11 cellular contexts compared by ENCODE assay signal in genomic region chr7:38858281-38858884, GRCh38. TPM values are rescaled to one million over a fixed set of nuclear protein-coding genes. Genes with fewer than 3 reads are reported as not detected.
DNase-seq lines count a peak whose midpoint lies in the region; ATAC-seq, FAIRE-seq and TF ChIP-seq lines count a peak whose summit lies in the region.
"Had no signal": no experiment of that assay in that cellular context is flagged by ENCODE, and none has a peak within 500 bp of the region (broad histone marks: within the 10 kb centered on the region; RNA-seq: fewer than 3 reads in every experiment).

No MANE protein-coding gene starts in this region.

- no peaks in the 10 kb centered on the region for H3K27me3 ChIP-seq in trophoblast cell (ENCODE audit: insufficient read depth, low read length)
- no peaks in the 10 kb centered on the region for H3K27me3 ChIP-seq in transverse colon
- no peaks in the 10 kb centered on the region for H3K27me3 ChIP-seq in dorsolateral prefrontal cortex

- no CpG with 5 or more reads among the region's 5 CpGs for WGBS in trophoblast cell (ENCODE audit: extremely low coverage, insufficient coverage, insufficient read length)
- WGBS in transverse colon (ENCODE audit: low coverage in 1 of 2), 2 donors = 65 to 72% methylated on average over 5 of the region's 5 CpGs

- no peak overlapping the region for H2BK120ac ChIP-seq in trophoblast cell (ENCODE audit: insufficient read depth, low read length, poor library complexity)

- no peak overlapping the region for H3K18ac ChIP-seq in trophoblast cell (ENCODE audit: low read length)

- peaks cover 4 to 5% of the 10 kb centered on the region in 2 experiments for H3K4me1 ChIP-seq in trophoblast cell (ENCODE audit: control insufficient read depth in 1 of 2, insufficient read depth in 2 of 2, low read length in 2 of 2)
- H3K4me1 ChIP-seq in transverse colon = peaks cover 0 to 7% (median 1%) of the 10 kb centered on the region in 4 donors

- H3K79me1 ChIP-seq in trophoblast cell (ENCODE audit: low read length) = no peaks in the 10 kb centered on the region

- no peak overlapping the region for H3K4me2 ChIP-seq in trophoblast cell (ENCODE audit: low read length)

- DNase-seq in H54 (ENCODE audit: insufficient read length, low spot score) (no peak), NCI-H510A (lab: John Stamatoyannopoulos, UW) (peak; percentile 5), epithelial cell of prostate (ENCODE audit: low read depth, low spot score) (peak; percentile 18), trophoblast cell (peak; percentile 38 to 75), transverse colon (no peak), dorsolateral prefrontal cortex (no peak)
- DNase-seq: activated CD8-positive, alpha-beta memory T cell treated with anti-CD3 and anti-CD28 coated beads, Interleukin-2, amount 50 U/mL, for 4 hours; stimulated activated CD4-positive, alpha-beta T cell treated with anti-CD3 and anti-CD28 coated beads, Interleukin-12 subunit alpha, Interleukin-12 subunit beta, amount 100 ng/mL, for 4 hours had no signal

- H3K79me2 ChIP-seq in trophoblast cell (ENCODE audit: control insufficient read depth, insufficient read depth, low read length, poor library complexity) = no peaks in the 10 kb centered on the region

- H3K23ac ChIP-seq in trophoblast cell (ENCODE audit: low read length) = no peak overlapping the region

- no peak overlapping the region for H2AK5ac ChIP-seq in trophoblast cell (ENCODE audit: low read length)

- no peak overlapping the region for H4K8ac ChIP-seq in trophoblast cell (ENCODE audit: low read depth, low read length)

- FAIRE-seq in H54 (lab: Jason Lieb, UNC) = peak; percentile 38
- FAIRE-seq: colon had no signal

- TF ChIP-seq CTCF in transverse colon (IDR thresholded peaks at IDR 0.05) = no peak
- TF ChIP-seq CTCF in dorsolateral prefrontal cortex (IDR thresholded peaks at IDR 0.05 in 54 of 56, conservative IDR thresholded peaks at IDR 0.05 in 2 of 56; ENCODE audit: low read depth in 1 of 56, partially characterized antibody in 56 of 56) = no peak

- no peaks in the 10 kb centered on the region for H3K9me3 ChIP-seq in trophoblast cell (ENCODE audit: insufficient read depth, low read depth, low read length)
- no peaks in the 10 kb centered on the region for H3K9me3 ChIP-seq in transverse colon

- in situ Hi-C loops in transverse colon (cut with MboI; ENCODE audit: low pct_ligation_motif_present in 1 of 4, low pct_unique_long_range_greater_than_20kb in 1 of 4, low sequenced_read_pairs in 3 of 4) = no loop called here

- H3K14ac ChIP-seq in trophoblast cell (ENCODE audit: low read length) = no peak overlapping the region

- H3K4me3 ChIP-seq in trophoblast cell (ENCODE audit: low read depth, low read length) (no peak overlapping the region), transverse colon (no peak overlapping the region), dorsolateral prefrontal cortex (no peak overlapping the region)

- no peak overlapping the region for H2BK12ac ChIP-seq in trophoblast cell (ENCODE audit: low read length)

- ATAC-seq in GM18868 (IDR thresholded peaks at IDR 0.05; ENCODE audit: unreplicated experiment) = no peak
- no peak for ATAC-seq in GM19452 (IDR thresholded peaks at IDR 0.05; ENCODE audit: unreplicated experiment)

- H3K9ac ChIP-seq in trophoblast cell (ENCODE audit: low read length) = no peak overlapping the region

- no peak overlapping the region for H2AFZ ChIP-seq in trophoblast cell (ENCODE audit: insufficient read depth, low read length, poor library complexity)

- H3K36me3 ChIP-seq in trophoblast cell (ENCODE audit: control insufficient read depth in 1 of 2, insufficient read depth in 2 of 2, low read length in 2 of 2) (peaks cover 0 to 1% of the 10 kb centered on the region in 2 experiments), transverse colon (no peaks in the 10 kb centered on the region)

- H3K27ac ChIP-seq in epithelial cell of prostate (no peak overlapping the region), trophoblast cell (ENCODE audit: low read depth, low read length) (no peak overlapping the region), transverse colon (peak overlapping the region in 1 of 4 donors; percentile 13), dorsolateral prefrontal cortex (no peak overlapping the region)

- H4K91ac ChIP-seq in trophoblast cell (ENCODE audit: low read depth, low read length) = no peak overlapping the region

- H4K12ac ChIP-seq in trophoblast cell (ENCODE audit: low read depth, low read length) = no peak overlapping the region

- TF ChIP-seq POLR2A in H54 (IDR thresholded peaks at IDR 0.05; ENCODE audit: low read depth, low read length) = no peak
- no peak for TF ChIP-seq POLR2A in transverse colon (IDR thresholded peaks at IDR 0.05)

- TF ChIP-seq EP300 in transverse colon (IDR thresholded peaks at IDR 0.05; ENCODE audit: low read depth) = no peak

- H3K4ac ChIP-seq in trophoblast cell (ENCODE audit: low read depth, low read length) = no peak overlapping the region

- intact Hi-C loops in transverse colon (cut with DNase I; ENCODE audit: low total_unique reads) = no loop called here
- intact Hi-C loops in dorsolateral prefrontal cortex (cut with DNase I) = no loop called here

- no peak overlapping the region for H2BK5ac ChIP-seq in trophoblast cell (ENCODE audit: low read depth, low read length, poor library complexity)

RNA-seq across cellular contexts. Expression of gene VPS41, which starts 50.6 kb away (rescaled TPM):
- 18.5 and 21.4 TPM in 2 replicates for polyA plus RNA-seq in trophoblast cell (2013)
- total RNA-seq in transverse colon = 10 to 100 TPM; 26.9 to 35.1 (median 29.2) TPM
- total RNA-seq in dorsolateral prefrontal cortex = 100 to 1,000 TPM in 118 of 120 experiments, 10 to 100 TPM in 2; 62.5 to 200 (median 150) TPM

Comparison
In these comparisons a context has a peak if more than half of its experiments do, and no peak if none do; other contexts are left out.
1. DNase-seq: peak in NCI-H510A (single experiment), epithelial cell of prostate (single experiment) and trophoblast cell (2 of 2); none in H54 (single experiment), transverse colon (single experiment) and dorsolateral prefrontal cortex (0 of 10).